8 cellular contexts compared by ENCODE assay signal in the genomic region with DNA sequence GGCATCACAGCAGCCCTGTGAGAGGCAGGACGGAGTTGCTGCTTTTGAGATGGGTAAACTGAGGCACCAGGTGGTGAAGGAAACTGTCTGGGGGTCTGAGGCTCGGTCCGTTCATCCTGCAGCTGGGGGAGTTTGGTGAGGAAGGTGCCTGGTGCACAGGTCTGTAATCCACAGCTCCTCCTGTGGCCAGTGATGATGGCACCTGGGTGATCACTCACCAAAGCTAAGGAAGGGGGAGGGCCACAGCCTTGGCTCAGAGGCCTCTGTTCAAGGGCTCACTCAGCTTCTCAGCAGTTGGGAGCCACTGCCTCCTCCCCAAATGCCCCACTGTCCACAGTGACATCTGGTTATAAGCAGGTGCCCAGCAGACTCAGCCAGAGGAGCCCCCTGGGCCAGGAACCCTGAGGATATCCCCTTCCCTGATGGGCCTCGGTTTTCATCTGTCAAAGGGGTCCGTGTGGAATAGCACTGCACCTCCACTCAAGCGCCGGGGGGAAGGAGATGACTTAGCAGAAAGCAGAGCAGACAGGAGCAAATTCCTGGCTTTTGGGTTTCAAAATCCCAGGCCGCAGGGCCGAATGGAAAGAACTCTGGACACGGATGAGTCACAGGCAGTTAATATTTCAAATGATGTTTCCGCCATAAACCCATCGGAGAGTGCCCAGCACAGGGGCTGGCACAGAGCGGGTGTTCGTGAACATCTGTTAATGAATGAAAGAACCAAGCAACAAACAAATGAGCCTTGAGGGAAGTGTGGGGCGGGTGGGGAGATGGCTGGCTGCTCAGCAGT.
A peak's percentile ranks its signal among the peaks of the same experiment; 100 is the strongest.
DNase-seq lines count a peak whose midpoint lies in the region; ATAC-seq and TF ChIP-seq lines count a peak whose summit lies in the region.

No MANE protein-coding gene starts in this region.

- intact Hi-C loops in body of pancreas (cut with DNase I) (no loop called here), mucosa of descending colon (cut with DNase I, micrococcal nuclease) (no loop called here)

- H3K4me1 ChIP-seq in body of pancreas (peaks cover 14% of the 10 kb centered on the region), mucosa of descending colon (ENCODE audit: low read depth) (no peaks in the 10 kb centered on the region)

- no peak for TF ChIP-seq POLR2A in body of pancreas (IDR thresholded peaks at IDR 0.05)

- 49 to 61% methylated on average over 15 of the region's 15 CpGs for WGBS in body of pancreas, 2 donors

- DNase-seq in COLO668 (lab: John Stamatoyannopoulos, UW; ENCODE audit: unreplicated experiment) (peak; percentile 30), HS-27A (ENCODE audit: low read depth) (peak; percentile 22), body of pancreas (peak in 3 of 4 donors; percentile 22 to 50 (median 46)), mucosa of descending colon (peak in 2 of 3 donors; percentile 12 to 40), MV-4-11 (lab: John Stamatoyannopoulos, UW) (no peak), SIG-M5 (lab: John Stamatoyannopoulos, UW) (no peak)
- no peak for DNase-seq in stimulated activated CD4-positive, alpha-beta T cell treated with anti-CD3 and anti-CD28 coated beads, Interleukin-2, amount 100 ng/mL, for 48 hours
- no peak for DNase-seq in activated effector memory CD4-positive, alpha-beta T cell treated with anti-CD3 and anti-CD28 coated beads, Interleukin-2, amount 50 U/mL, for 16 hours

- TF ChIP-seq CTCF in body of pancreas (IDR thresholded peaks at IDR 0.05): peak in 3 of 7 experiments; percentile 7 to 34 (median 24)
- no peak for TF ChIP-seq CTCF in mucosa of descending colon (IDR thresholded peaks at IDR 0.05)

- H3K9me3 ChIP-seq in body of pancreas (no peaks in the 10 kb centered on the region), mucosa of descending colon (no peaks in the 10 kb centered on the region)

- ATAC-seq in body of pancreas: peak; percentile 73
- ATAC-seq in mucosa of descending colon: peak; percentile 52

- H3K27me3 ChIP-seq in body of pancreas: no peaks in the 10 kb centered on the region

- peak overlapping the region in 3 of 4 donors; percentile 22 to 74 (median 44) for H3K27ac ChIP-seq in body of pancreas

- no peaks in the 10 kb centered on the region for H3K36me3 ChIP-seq in body of pancreas (replicated peaks in 1 of 2; ENCODE audit: insufficient read depth in 1 of 2, low read depth in 2 of 2)
- H3K36me3 ChIP-seq in mucosa of descending colon (ENCODE audit: low read depth): no peaks in the 10 kb centered on the region

- H3K4me3 ChIP-seq in body of pancreas (no peak overlapping the region), mucosa of descending colon (no peak overlapping the region)

Comparison
In these comparisons a context has a peak if more than half of its experiments do, and no peak if none do; other contexts are left out.
1. DNase-seq: peak in COLO668 (single experiment), HS-27A (single experiment), body of pancreas (3 of 4) and mucosa of descending colon (2 of 3); none in MV-4-11 (single experiment), stimulated activated CD4-positive, alpha-beta T cell treated with anti-CD3 and anti-CD28 coated beads, Interleukin-2, amount 100 ng/mL, for 48 hours (0 of 2), SIG-M5 (single experiment) and activated effector memory CD4-positive, alpha-beta T cell treated with anti-CD3 and anti-CD28 coated beads, Interleukin-2, amount 50 U/mL, for 16 hours (single experiment).